In genomic region chr2:147355706-147356105, GRCh38 we compare ENCODE assay signal across 23 cellular contexts.
"Had no signal": no experiment of that assay in that cellular context is flagged by ENCODE, and none has a peak within 500 bp of the region (broad histone marks: within the 10 kb centered on the region; RNA-seq: fewer than 3 reads in every experiment).

No MANE protein-coding gene starts in this region.

- H3K36me3 Mint-ChIP-seq: activated naive CD8-positive, alpha-beta T cell treated with anti-CD3 and anti-CD28 coated beads for 36 hours; memory B cell had no signal

- H3K27ac ChIP-seq: heart right ventricle, left ventricle myocardium inferior, sigmoid colon, spleen, stomach, testis, upper lobe of right lung had no signal

- H3K9me3 Mint-ChIP-seq: activated naive CD8-positive, alpha-beta T cell treated with anti-CD3 and anti-CD28 coated beads for 36 hours; activated T-cell treated with anti-CD3 and anti-CD28 coated beads, Interleukin-2, amount 50 U/mL, for 72 hours; dendritic cell treated with granulocyte-macrophage colony-stimulating factor and Interleukin-4, amounts not matched to agents 40 ng/mL and 50 ng/mL, for 4 days; memory B cell; nephron; T-helper 2 cell treated with Interferon-gamma antibody and Interleukin-4, amounts not matched to agents 5 μg/mL and 100 μg/mL, for 36 hours had no signal

- H3K4me3 Mint-ChIP-seq: activated CD4-positive, alpha-beta T cell treated with anti-CD3 and anti-CD28 coated beads, Interleukin-2, amount 10 ng/mL, durations not matched to agents 24 days and 14 days; activated CD8-positive, alpha-beta T cell treated with anti-CD3 and anti-CD28 coated beads, Interleukin-2, amount 10 ng/mL, durations not matched to agents 7 days and 5 days; activated naive CD8-positive, alpha-beta T cell treated with anti-CD3 and anti-CD28 coated beads for 36 hours; activated T-cell treated with anti-CD3 and anti-CD28 coated beads, Interleukin-2, amount 50 U/mL, for 72 hours; dendritic cell treated with granulocyte-macrophage colony-stimulating factor and Interleukin-4, amounts not matched to agents 40 ng/mL and 50 ng/mL, for 4 days; memory B cell; nephron; T-helper 2 cell treated with Interferon-gamma antibody and Interleukin-4, amounts not matched to agents 5 μg/mL and 100 μg/mL, for 36 hours had no signal

- H3K9me3 ChIP-seq: heart right ventricle, left ventricle myocardium inferior, sigmoid colon, spleen, stomach, testis, upper lobe of right lung had no signal

- H3K36me3 ChIP-seq: heart right ventricle, left ventricle myocardium inferior, sigmoid colon, spleen, stomach, upper lobe of right lung had no signal

- H3K27me3 Mint-ChIP-seq: activated naive CD8-positive, alpha-beta T cell treated with anti-CD3 and anti-CD28 coated beads for 36 hours; dendritic cell treated with granulocyte-macrophage colony-stimulating factor and Interleukin-4, amounts not matched to agents 40 ng/mL and 50 ng/mL, for 4 days had no signal

- H3K27ac Mint-ChIP-seq: activated CD4-positive, alpha-beta T cell treated with anti-CD3 and anti-CD28 coated beads, Interleukin-2, amount 10 ng/mL, durations not matched to agents 24 days and 14 days; activated CD8-positive, alpha-beta T cell treated with anti-CD3 and anti-CD28 coated beads, Interleukin-2, amount 10 ng/mL, durations not matched to agents 7 days and 5 days; activated naive CD8-positive, alpha-beta T cell treated with anti-CD3 and anti-CD28 coated beads for 36 hours; activated T-cell treated with anti-CD3 and anti-CD28 coated beads, Interleukin-2, amount 50 U/mL, for 72 hours; dendritic cell treated with granulocyte-macrophage colony-stimulating factor and Interleukin-4, amounts not matched to agents 40 ng/mL and 50 ng/mL, for 4 days; memory B cell; nephron; T-helper 2 cell treated with Interferon-gamma antibody and Interleukin-4, amounts not matched to agents 5 μg/mL and 100 μg/mL, for 36 hours had no signal

- H3K27me3 ChIP-seq: heart right ventricle, sigmoid colon, spleen, stomach, testis, upper lobe of right lung had no signal

- DNase-seq: activated CD4-positive, alpha-beta T cell treated with anti-CD3 and anti-CD28 coated beads, Interleukin-2, amount 10 ng/mL, durations not matched to agents 24 days and 14 days; activated CD4-positive, CD25-positive, alpha-beta regulatory T cell; activated CD8-positive, alpha-beta memory T cell treated with anti-CD3 and anti-CD28 coated beads, Interleukin-2, amount 50 U/mL, for 4 hours; activated CD8-positive, alpha-beta T cell treated with anti-CD3 and anti-CD28 coated beads, Interleukin-2, amount 10 ng/mL, durations not matched to agents 7 days and 5 days; activated gamma-delta T cell treated with Interleukin-2 at 50 U/mL for 16 hours; activated naive CD8-positive, alpha-beta T cell treated with anti-CD3 and anti-CD28 coated beads for 36 hours; activated T-cell treated with anti-CD3 and anti-CD28 coated beads, Interleukin-2, amount 50 U/mL, for 72 hours; amygdala; effector memory CD4-positive, alpha-beta T cell; foreskin melanocyte; heart right ventricle; left ventricle myocardium inferior; sigmoid colon; spleen; stomach; SW 1271; testis; upper lobe of right lung had no signal

- FAIRE-seq: islet of Langerhans had no signal

- H3K4me1 Mint-ChIP-seq: activated naive CD8-positive, alpha-beta T cell treated with anti-CD3 and anti-CD28 coated beads for 36 hours; memory B cell had no signal

- H3K4me1 ChIP-seq: heart right ventricle, left ventricle myocardium inferior, spleen, stomach, testis, upper lobe of right lung had no signal

- H3K4me3 ChIP-seq: heart right ventricle, left ventricle myocardium inferior, sigmoid colon, spleen, stomach, testis, upper lobe of right lung had no signal

- ATAC-seq: activated CD8-positive, alpha-beta T cell treated with anti-CD3 and anti-CD28 coated beads, Interleukin-2, amount 10 ng/mL, durations not matched to agents 7 days and 5 days; activated T-cell treated with anti-CD3 and anti-CD28 coated beads, Interleukin-2, amount 50 U/mL, for 72 hours; heart right ventricle; upper lobe of right lung had no signal
